Comparison of ENCODE assay signal across 1 cellular context in the genomic region with DNA sequence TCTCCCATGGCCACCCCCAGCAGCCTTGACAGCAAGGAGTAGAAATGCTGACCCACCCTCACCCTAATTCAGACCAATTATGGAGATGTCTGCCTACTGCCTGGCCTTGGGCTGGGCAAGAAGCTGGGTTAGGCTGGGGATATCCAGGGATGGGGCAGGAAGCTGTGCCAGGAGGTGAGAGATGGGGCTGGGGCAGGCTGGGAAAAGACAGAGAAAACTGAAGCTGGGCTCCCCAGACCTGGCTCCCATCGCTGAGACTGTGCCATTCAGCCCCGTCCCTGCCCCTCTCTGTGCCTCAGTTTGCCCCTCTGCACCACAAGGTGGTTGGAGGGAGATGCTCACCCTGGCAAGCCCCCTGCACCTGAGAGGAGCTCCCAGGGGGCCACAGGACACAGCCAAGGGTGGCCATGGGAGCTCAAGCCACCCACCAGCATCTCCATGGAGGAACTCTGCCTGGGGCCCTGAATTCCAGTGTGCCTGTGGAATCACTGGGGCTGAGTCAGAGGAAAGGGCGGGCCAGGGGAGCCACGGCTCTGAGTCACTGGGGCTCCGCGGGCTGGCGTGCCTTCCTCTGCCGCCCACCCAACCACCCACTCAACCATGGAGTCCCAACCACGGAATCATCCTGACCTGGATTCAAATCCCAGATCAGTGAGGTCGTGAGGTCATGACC.
TF ChIP-seq lines count a peak whose summit lies in the region.

No MANE protein-coding gene starts in this region.

TF ChIP-seq in K562, 482 proteins besides CTCF, POLR2A, EP300 and RAD21:
- no peak for TF ChIP-seq ZKSCAN8 (CRISPR knock-in tag; IDR thresholded peaks at IDR 0.05)
- no peak for TF ChIP-seq EP400 (IDR thresholded peaks at IDR 0.05)
- TF ChIP-seq EGR1 (conservative IDR thresholded peaks at IDR 0.05): peak; percentile 95
- no peak for TF ChIP-seq ZKSCAN1 (IDR thresholded peaks at IDR 0.05; ENCODE audit: low read depth, low read length)
- TF ChIP-seq, protein P1, sequence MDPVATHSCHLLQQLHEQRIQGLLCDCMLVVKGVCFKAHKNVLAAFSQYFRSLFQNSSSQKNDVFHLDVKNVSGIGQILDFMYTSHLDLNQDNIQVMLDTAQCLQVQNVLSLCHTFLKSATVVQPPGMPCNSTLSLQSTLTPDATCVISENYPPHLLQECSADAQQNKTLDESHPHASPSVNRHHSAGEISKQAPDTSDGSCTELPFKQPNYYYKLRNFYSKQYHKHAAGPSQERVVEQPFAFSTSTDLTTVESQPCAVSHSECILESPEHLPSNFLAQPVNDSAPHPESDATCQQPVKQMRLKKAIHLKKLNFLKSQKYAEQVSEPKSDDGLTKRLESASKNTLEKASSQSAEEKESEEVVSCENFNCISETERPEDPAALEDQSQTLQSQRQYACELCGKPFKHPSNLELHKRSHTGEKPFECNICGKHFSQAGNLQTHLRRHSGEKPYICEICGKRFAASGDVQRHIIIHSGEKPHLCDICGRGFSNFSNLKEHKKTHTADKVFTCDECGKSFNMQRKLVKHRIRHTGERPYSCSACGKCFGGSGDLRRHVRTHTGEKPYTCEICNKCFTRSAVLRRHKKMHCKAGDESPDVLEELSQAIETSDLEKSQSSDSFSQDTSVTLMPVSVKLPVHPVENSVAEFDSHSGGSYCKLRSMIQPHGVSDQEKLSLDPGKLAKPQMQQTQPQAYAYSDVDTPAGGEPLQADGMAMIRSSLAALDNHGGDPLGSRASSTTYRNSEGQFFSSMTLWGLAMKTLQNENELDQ (CRISPR knock-in tag; IDR thresholded peaks at IDR 0.05; ENCODE audit: borderline replicate concordance): no peak
- TF ChIP-seq BMI1 (IDR thresholded peaks at IDR 0.05; ENCODE audit: low read length): no peak
- TF ChIP-seq SPI1 (IDR thresholded peaks at IDR 0.05; ENCODE audit: borderline replicate concordance, low read depth, low read length): no peak
- TF ChIP-seq HDAC3 (IDR thresholded peaks at IDR 0.05; ENCODE audit: borderline replicate concordance, partially characterized antibody): no peak
- no peak for TF ChIP-seq CEBPB (tag; IDR thresholded peaks at IDR 0.05)
- peak; percentile 26; the same call in 1 of the 2 replicates for TF ChIP-seq DPF2 (IDR thresholded peaks at IDR 0.05)
- no peak for TF ChIP-seq POLR2H (tag; IDR thresholded peaks at IDR 0.05; ENCODE audit: low read depth)
- TF ChIP-seq, protein P2, sequence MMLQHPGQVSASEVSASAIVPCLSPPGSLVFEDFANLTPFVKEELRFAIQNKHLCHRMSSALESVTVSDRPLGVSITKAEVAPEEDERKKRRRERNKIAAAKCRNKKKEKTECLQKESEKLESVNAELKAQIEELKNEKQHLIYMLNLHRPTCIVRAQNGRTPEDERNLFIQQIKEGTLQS (IDR thresholded peaks at IDR 0.05): peak; percentile 44
- TF ChIP-seq, protein P2 (CRISPR knock-in tag; conservative IDR thresholded peaks at IDR 0.05): no peak
- 0 out of 2 replicates have a peak, but pooled peaks have one; percentile 52 for TF ChIP-seq FOSL1 (tag; conservative IDR thresholded peaks at IDR 0.05)
- TF ChIP-seq RBM34 (IDR thresholded peaks at IDR 0.05; ENCODE audit: borderline replicate concordance, insufficient read depth, low read length): no peak
